In genomic region chr10:72306215-72306760, GRCh38 we compare ENCODE assay signal across 11 cellular contexts. TPM values are rescaled to one million over a fixed set of nuclear protein-coding genes. Genes with fewer than 3 reads are reported as not detected.
DNase-seq lines count a peak whose midpoint lies in the region; ATAC-seq and TF ChIP-seq lines count a peak whose summit lies in the region.
"Had no signal": no experiment of that assay in that cellular context is flagged by ENCODE, and none has a peak within 500 bp of the region (broad histone marks: within the 10 kb centered on the region; RNA-seq: fewer than 3 reads in every experiment).

No MANE protein-coding gene starts in this region.

- no peak overlapping the region for H3K23ac ChIP-seq in neuronal stem cell (ENCODE audit: low read depth, low read length, poor library complexity)

- no peaks in the 10 kb centered on the region for H3K36me3 ChIP-seq in DND-41 (ENCODE audit: insufficient read depth, low read length)
- no peaks in the 10 kb centered on the region for H3K36me3 ChIP-seq in neuronal stem cell (replicated peaks in 1 of 2; ENCODE audit: control insufficient read depth in 2 of 2, insufficient read depth in 2 of 2, low read length in 2 of 2)

- H3K27me3 ChIP-seq in DND-41 (ENCODE audit: insufficient read depth, low read length, poor library complexity) (no peaks in the 10 kb centered on the region), neuronal stem cell (ENCODE audit: control insufficient read depth in 3 of 3, insufficient read depth in 3 of 3, low read depth in 1 of 3, low read length in 3 of 3) (no peaks in the 10 kb centered on the region), dorsolateral prefrontal cortex (no peaks in the 10 kb centered on the region)

- no peak for TF ChIP-seq CTCF in DND-41 (IDR thresholded peaks at IDR 0.05; ENCODE audit: borderline replicate concordance, extremely low read depth, low read length, poor library complexity, severe bottlenecking)
- no peak for TF ChIP-seq CTCF in dorsolateral prefrontal cortex (IDR thresholded peaks at IDR 0.05 in 54 of 56, conservative IDR thresholded peaks at IDR 0.05 in 2 of 56; ENCODE audit: low read depth in 1 of 56, partially characterized antibody in 56 of 56)

- H2BK120ac ChIP-seq in neuronal stem cell (ENCODE audit: low read depth, low read length): no peak overlapping the region

- no peaks in the 10 kb centered on the region for H3K9me3 ChIP-seq in DND-41 (ENCODE audit: insufficient read depth, low read length, severe bottlenecking)
- H3K9me3 ChIP-seq in neuronal stem cell (replicated peaks in 1 of 2; ENCODE audit: control insufficient read depth in 2 of 2, insufficient read depth in 1 of 2, low read depth in 1 of 2, low read length in 2 of 2): no peaks in the 10 kb centered on the region

- H3K27me3 Mint-ChIP-seq in T-helper 1 cell treated with Interleukin-12 subunit alpha and Interleukin-12 subunit beta and Interleukin-4 antibody, amounts not matched to agents 30 μg/mL and 1 μg/mL, for 36 hours (ENCODE audit: low read depth): no peaks in the 10 kb centered on the region
- no peaks in the 10 kb centered on the region for H3K27me3 Mint-ChIP-seq in activated T-helper 17 cell treated with anti-CD3 and anti-CD28 coated beads, Interleukin-2, amount 50 U/mL, for 72 hours

- H2AFZ ChIP-seq in DND-41 (ENCODE audit: low read depth, low read length): no peak overlapping the region
- H2AFZ ChIP-seq in neuronal stem cell (ENCODE audit: low read length): no peak overlapping the region

- H3K4ac ChIP-seq in neuronal stem cell (ENCODE audit: low read length): no peak overlapping the region

- H2BK5ac ChIP-seq in neuronal stem cell (ENCODE audit: low read length): no peak overlapping the region

- no peaks in the 10 kb centered on the region for H4K20me1 ChIP-seq in DND-41 (ENCODE audit: insufficient read depth, low read length)

- no peaks in the 10 kb centered on the region for H3K79me1 ChIP-seq in neuronal stem cell (ENCODE audit: low read depth, low read length)

- H3K79me2 ChIP-seq in DND-41 (ENCODE audit: insufficient read depth, low read length): peaks cover 12% of the 10 kb centered on the region; the same call in 1 of the 2 replicates

- no peak overlapping the region for H3K14ac ChIP-seq in neuronal stem cell (ENCODE audit: low read length)

- no CpG with 5 or more reads among the region's 5 CpGs for WGBS in neuronal stem cell (ENCODE audit: extremely low coverage in 2 of 2, insufficient read length in 2 of 2, insufficient replicate concordance in 1 of 2), 2 donors

- no peak overlapping the region for H2BK12ac ChIP-seq in neuronal stem cell (ENCODE audit: low read length)

- H3K4me1 ChIP-seq in DND-41 (ENCODE audit: insufficient read depth, low read length): peaks cover 87% of the 10 kb centered on the region
- peaks cover 3 to 6% of the 10 kb centered on the region in 2 donors for H3K4me1 ChIP-seq in neuronal stem cell (ENCODE audit: control insufficient read depth in 2 of 2, insufficient read depth in 1 of 2, low read depth in 1 of 2, low read length in 2 of 2)

- H3K27ac ChIP-seq in DND-41 (ENCODE audit: low read length) (peak overlapping the region; percentile 71), neuronal stem cell (replicated peaks; ENCODE audit: low read length) (no peak overlapping the region), dorsolateral prefrontal cortex (peak overlapping the region in 9 of 59 donors; percentile 10 to 57 (median 32))
- H3K27ac ChIP-seq: 22Rv1 had no signal

- H3K18ac ChIP-seq in neuronal stem cell (ENCODE audit: low read length): peak overlapping the region; percentile 27

- DNase-seq in T-helper 1 cell (no peak), DND-41 (no peak), neuronal stem cell (ENCODE audit: low spot score) (no peak), dorsolateral prefrontal cortex (no peak), GDM1 (lab: John Stamatoyannopoulos, UW) (no peak), UCSD-AML1 (lab: John Stamatoyannopoulos, UW; ENCODE audit: unreplicated experiment) (no peak)
- DNase-seq: NCI-H187 treated with DMSO at 0.1 percent for 48 hours, NCI-H526 treated with DMSO at 0.1 percent for 48 hours had no signal

- H3K27ac Mint-ChIP-seq in T-helper 1 cell treated with Interleukin-12 subunit alpha and Interleukin-12 subunit beta and Interleukin-4 antibody, amounts not matched to agents 30 μg/mL and 1 μg/mL, for 36 hours: peak overlapping the region; percentile 92
- peak overlapping the region; percentile 90 for H3K27ac Mint-ChIP-seq in activated T-helper 17 cell treated with anti-CD3 and anti-CD28 coated beads, Interleukin-2, amount 50 U/mL, for 72 hours

- no peak for ATAC-seq in DND-41 (ENCODE audit: insufficient read depth, low read depth)
- ATAC-seq in activated T-helper 17 cell treated with anti-CD3 and anti-CD28 coated beads, Interleukin-2, amount 50 U/mL, for 72 hours (replicated peaks): no peak

- H3K9me3 Mint-ChIP-seq in T-helper 1 cell treated with Interleukin-12 subunit alpha and Interleukin-12 subunit beta and Interleukin-4 antibody, amounts not matched to agents 30 μg/mL and 1 μg/mL, for 36 hours: no peaks in the 10 kb centered on the region
- no peaks in the 10 kb centered on the region for H3K9me3 Mint-ChIP-seq in activated T-helper 17 cell treated with anti-CD3 and anti-CD28 coated beads, Interleukin-2, amount 50 U/mL, for 72 hours

- no peak overlapping the region for H3K4me3 Mint-ChIP-seq in T-helper 1 cell treated with Interleukin-12 subunit alpha and Interleukin-12 subunit beta and Interleukin-4 antibody, amounts not matched to agents 30 μg/mL and 1 μg/mL, for 36 hours
- H3K4me3 Mint-ChIP-seq in activated T-helper 17 cell treated with anti-CD3 and anti-CD28 coated beads, Interleukin-2, amount 50 U/mL, for 72 hours: peak overlapping the region; percentile 65

- H2AK5ac ChIP-seq in neuronal stem cell (ENCODE audit: low read depth, low read length): no peak overlapping the region

- H4K8ac ChIP-seq in neuronal stem cell (ENCODE audit: low read depth, low read length): no peak overlapping the region

- H3K36me3 Mint-ChIP-seq in T-helper 1 cell treated with Interleukin-12 subunit alpha and Interleukin-12 subunit beta and Interleukin-4 antibody, amounts not matched to agents 30 μg/mL and 1 μg/mL, for 36 hours (ENCODE audit: low read depth): no peaks in the 10 kb centered on the region
- no peaks in the 10 kb centered on the region for H3K36me3 Mint-ChIP-seq in activated T-helper 17 cell treated with anti-CD3 and anti-CD28 coated beads, Interleukin-2, amount 50 U/mL, for 72 hours (ENCODE audit: low read depth)

- H3K4me3 ChIP-seq in DND-41 (ENCODE audit: low read depth in 1 of 2, low read length in 2 of 2): no peak overlapping the region
- H3K4me3 ChIP-seq in neuronal stem cell (ENCODE audit: low read length in 2 of 2): no peak overlapping the region
- no peak overlapping the region for H3K4me3 ChIP-seq in dorsolateral prefrontal cortex

- intact Hi-C loops in dorsolateral prefrontal cortex (cut with DNase I): no loop called here

- H3K9ac ChIP-seq in DND-41 (ENCODE audit: low read depth, low read length) (no peak overlapping the region), neuronal stem cell (ENCODE audit: low read depth, low read length, poor library complexity) (no peak overlapping the region)

- H3K4me1 Mint-ChIP-seq in T-helper 1 cell treated with Interleukin-12 subunit alpha and Interleukin-12 subunit beta and Interleukin-4 antibody, amounts not matched to agents 30 μg/mL and 1 μg/mL, for 36 hours (ENCODE audit: low read depth): peaks cover 50% of the 10 kb centered on the region
- peaks cover 36% of the 10 kb centered on the region for H3K4me1 Mint-ChIP-seq in activated T-helper 17 cell treated with anti-CD3 and anti-CD28 coated beads, Interleukin-2, amount 50 U/mL, for 72 hours

- no peak overlapping the region for H2BK15ac ChIP-seq in neuronal stem cell (ENCODE audit: low read length)

- H3K4me2 ChIP-seq in DND-41 (ENCODE audit: insufficient read depth, low read length) (no peak overlapping the region), neuronal stem cell (ENCODE audit: insufficient read depth, low read length, poor library complexity, severe bottlenecking) (no peak overlapping the region)

- no peak overlapping the region for H4K91ac ChIP-seq in neuronal stem cell (ENCODE audit: low read depth, low read length, poor library complexity)

RNA-seq across cellular contexts. Expression of gene DDIT4, which starts 32.6 kb away (rescaled TPM):
- total RNA-seq in activated T-helper 17 cell treated with anti-CD3 and anti-CD28 coated beads, Interleukin-2, amount 50 U/mL, for 72 hours: 1,000 to 10,000 TPM in 1 of 2 donors, 100 to 1,000 TPM in 1; 746 to 1,569 TPM
- polyA plus RNA-seq in neuronal stem cell (2013, experiment 1 of 2): 58.0 TPM
- 58.6 TPM for polyA plus RNA-seq in neuronal stem cell (2013, experiment 2 of 2)
- total RNA-seq in dorsolateral prefrontal cortex: 100 to 1,000 TPM in 73 of 120 experiments, 10 to 100 TPM in 47; 33.5 to 407 (median 111) TPM

RNA-seq across cellular contexts. Expression of gene DNAJB12, which starts 48.4 kb away (rescaled TPM):
- 10 to 100 TPM; 32.0 to 35.9 TPM for total RNA-seq in activated T-helper 17 cell treated with anti-CD3 and anti-CD28 coated beads, Interleukin-2, amount 50 U/mL, for 72 hours
- 10.8 TPM for polyA plus RNA-seq in neuronal stem cell (2013, experiment 1 of 2)
- polyA plus RNA-seq in neuronal stem cell (2013, experiment 2 of 2): 10.2 TPM
- 10 to 100 TPM; 25.5 to 44.3 (median 34.1) TPM for total RNA-seq in dorsolateral prefrontal cortex
